Comparison of ENCODE assay signal across 9 cellular contexts in the genomic region with DNA sequence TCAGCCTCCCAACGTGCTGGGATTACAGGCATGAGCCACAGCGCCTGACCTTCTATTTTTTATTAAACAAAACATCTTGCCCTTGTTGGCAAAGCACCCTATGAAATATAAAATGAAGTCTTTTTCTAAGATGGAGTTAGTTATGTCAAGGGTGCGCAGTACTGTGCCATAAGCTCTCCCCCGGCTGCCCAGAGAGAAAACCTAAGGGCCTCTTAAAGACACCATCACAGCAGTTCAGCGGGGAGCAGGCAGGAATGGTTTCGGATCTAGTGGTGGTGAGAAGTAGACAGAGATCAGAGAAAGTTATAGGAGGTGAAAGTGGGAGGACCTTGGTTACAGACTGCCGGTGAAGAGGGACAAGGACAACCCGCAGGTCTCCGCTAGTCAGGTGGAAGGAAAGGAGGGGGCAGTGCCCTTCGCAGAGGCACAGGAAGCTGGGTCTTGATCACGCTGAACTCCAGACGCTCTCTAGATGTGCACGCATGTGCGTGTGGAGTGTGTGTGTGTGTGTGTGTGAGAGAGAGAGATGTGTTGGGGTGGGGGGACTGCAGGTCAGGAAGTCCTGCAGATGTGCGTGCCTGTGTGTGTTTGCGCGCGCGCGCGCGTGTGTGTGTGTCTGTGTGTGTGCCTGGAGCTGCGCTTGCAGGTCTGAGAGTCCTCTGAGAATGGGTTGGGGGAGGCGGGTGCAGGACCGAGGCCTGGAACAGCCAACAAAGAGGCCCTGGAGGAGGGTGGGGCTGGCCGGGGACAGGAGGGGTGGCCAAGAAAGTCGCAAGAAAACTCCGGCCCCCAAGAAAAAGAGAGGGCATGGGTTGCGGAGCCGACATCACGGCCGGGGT. TPM values are rescaled to one million over a fixed set of nuclear protein-coding genes. Genes with fewer than 3 reads are reported as not detected.
A peak's percentile ranks its signal among the peaks of the same experiment; 100 is the strongest.
DNase-seq lines count a peak whose midpoint lies in the region; ATAC-seq lines count a peak whose summit lies in the region.
"Had no signal": no experiment of that assay in that cellular context is flagged by ENCODE, and none has a peak within 500 bp of the region (broad histone marks: within the 10 kb centered on the region; RNA-seq: fewer than 3 reads in every experiment).

No MANE protein-coding gene starts in this region.

- peak overlapping the region; percentile 87 for H3K9ac ChIP-seq in mesenchymal stem cell (ENCODE audit: low read length)

- ATAC-seq in activated CD4-positive, alpha-beta T cell treated with anti-CD3 and anti-CD28 coated beads for 36 hours: peak; percentile 71
- no peak for ATAC-seq in GM21360 (IDR thresholded peaks at IDR 0.05; ENCODE audit: unreplicated experiment)

- H3K4me3 ChIP-seq in mesenchymal stem cell (ENCODE audit: insufficient read depth in 1 of 2, low read depth in 1 of 2, low read length in 2 of 2): peak overlapping the region; percentile 81 to 85

- H3K14ac ChIP-seq in mesenchymal stem cell (ENCODE audit: low read length in 2 of 2): peak overlapping the region in 1 of 2 experiments; percentile 13

- H2BK15ac ChIP-seq in mesenchymal stem cell (ENCODE audit: low read depth, poor library complexity, severe bottlenecking): peak overlapping the region; percentile 40

- H2AFZ ChIP-seq in mesenchymal stem cell (ENCODE audit: low read depth, low read length): peak overlapping the region; percentile 16

- H4K91ac ChIP-seq in mesenchymal stem cell (ENCODE audit: low read length): peak overlapping the region; percentile 77

- H3K27me3 Mint-ChIP-seq in activated CD4-positive, alpha-beta T cell treated with anti-CD3 and anti-CD28 coated beads for 36 hours: no peaks in the 10 kb centered on the region

- H3K27ac ChIP-seq in mesenchymal stem cell (ENCODE audit: low read length, poor library complexity, severe bottlenecking): peak overlapping the region; percentile 99
- H3K27ac ChIP-seq: 22Rv1 had no signal

- H2BK12ac ChIP-seq in mesenchymal stem cell (ENCODE audit: low read length in 2 of 2): peak overlapping the region in 1 of 2 experiments; percentile 23

- H3K36me3 Mint-ChIP-seq in activated CD4-positive, alpha-beta T cell treated with anti-CD3 and anti-CD28 coated beads for 36 hours (ENCODE audit: low read depth): peaks cover 17% of the 10 kb centered on the region

- peak overlapping the region; percentile 81 for H3K4me3 Mint-ChIP-seq in activated CD4-positive, alpha-beta T cell treated with anti-CD3 and anti-CD28 coated beads for 36 hours

- peak overlapping the region; percentile 85 to 96 for H3K18ac ChIP-seq in mesenchymal stem cell (ENCODE audit: low read depth in 1 of 2, low read length in 2 of 2)

- intact Hi-C loops in activated CD4-positive, alpha-beta T cell treated with anti-CD3 and anti-CD28 coated beads for 36 hours (cut with DNase I, micrococcal nuclease): loop anchor here (1.0 to 2.0 kb wide), 13 partner anchors 13 to 270 kb away; a partner anchor contains a TSS

- peak overlapping the region; percentile 77 for H2BK120ac ChIP-seq in mesenchymal stem cell (ENCODE audit: low read depth, low read length)

- peak; percentile 76 for DNase-seq in DMS 273 (lab: John Stamatoyannopoulos, UW; ENCODE audit: unreplicated experiment)
- no peak for DNase-seq in DMS 273 treated with DMSO at 0.1 percent for 48 hours (lab: John Stamatoyannopoulos, UW)
- DNase-seq in NCI-H1436 treated with DMSO at 0.1 percent for 48 hours (lab: John Stamatoyannopoulos, UW): peak; percentile 18
- DNase-seq in activated CD4-positive, alpha-beta T cell treated with anti-CD3 and anti-CD28 coated beads for 36 hours: peak; percentile 84
- peak; percentile 63 for DNase-seq in dermis blood vessel endothelial cell
- DNase-seq in mesenchymal stem cell: peak; percentile 90
- DNase-seq in stimulated activated CD8-positive, alpha-beta memory T cell treated with anti-CD3 and anti-CD28 coated beads, Interleukin-15, amount 100 ng/mL, for 48 hours (ENCODE audit: low read depth in 2 of 2): peak; percentile 46 to 53

- peak overlapping the region; percentile 75 to 88 for H3K4ac ChIP-seq in mesenchymal stem cell (ENCODE audit: low read depth in 1 of 2, low read length in 2 of 2)

- no peaks in the 10 kb centered on the region for H3K9me3 ChIP-seq in mesenchymal stem cell (ENCODE audit: control insufficient read depth, low read length)

- H3K27me3 ChIP-seq in mesenchymal stem cell (ENCODE audit: control insufficient read depth in 1 of 2, insufficient read depth in 1 of 2, low read length in 2 of 2): no peaks in the 10 kb centered on the region

- peaks cover 6% of the 10 kb centered on the region for H3K9me3 Mint-ChIP-seq in activated CD4-positive, alpha-beta T cell treated with anti-CD3 and anti-CD28 coated beads for 36 hours (ENCODE audit: low read depth)

- H3K4me1 Mint-ChIP-seq in activated CD4-positive, alpha-beta T cell treated with anti-CD3 and anti-CD28 coated beads for 36 hours: peaks cover 41% of the 10 kb centered on the region

- no peak overlapping the region for H3K23ac ChIP-seq in mesenchymal stem cell (ENCODE audit: low read length in 2 of 2)

- CTCF ChIA-PET in activated CD4-positive, alpha-beta T cell treated with anti-CD3 and anti-CD28 coated beads for 36 hours (lab: Charles Lee): interaction anchor here (0.6 to 3.3 kb wide), 11 partner anchors 8 to 330 kb away, joined by 3 to 16 read pairs (median 4); a partner anchor contains a TSS

- H3K36me3 ChIP-seq in mesenchymal stem cell (ENCODE audit: control insufficient read depth in 1 of 2, insufficient read depth in 2 of 2, low read depth in 1 of 2, low read length in 2 of 2): peaks cover 7 to 17% of the 10 kb centered on the region in 2 experiments

- peaks cover 35% of the 10 kb centered on the region for H3K4me1 ChIP-seq in mesenchymal stem cell (ENCODE audit: control insufficient read depth, insufficient read depth, low read depth, low read length)

- peak overlapping the region; percentile 95 for H3K27ac Mint-ChIP-seq in activated CD4-positive, alpha-beta T cell treated with anti-CD3 and anti-CD28 coated beads for 36 hours

- POLR2A ChIA-PET in activated CD4-positive, alpha-beta T cell treated with anti-CD3 and anti-CD28 coated beads for 36 hours (lab: Charles Lee): no interaction called here

- H3K79me1 ChIP-seq in mesenchymal stem cell (replicated peaks; ENCODE audit: low read length, poor library complexity, severe bottlenecking): no peaks in the 10 kb centered on the region

- H3K4me2 ChIP-seq in mesenchymal stem cell (ENCODE audit: low read length, poor library complexity, severe bottlenecking): peak overlapping the region; percentile 68

- peak overlapping the region; percentile 93 for H4K8ac ChIP-seq in mesenchymal stem cell (ENCODE audit: low read length)

- peak overlapping the region; percentile 63 for H2AK5ac ChIP-seq in mesenchymal stem cell (ENCODE audit: low read length, severe bottlenecking)

- peak overlapping the region; percentile 91 for H2BK5ac ChIP-seq in mesenchymal stem cell (ENCODE audit: low read depth, low read length, poor library complexity, severe bottlenecking)

- WGBS in mesenchymal stem cell: 13% methylated on average over 32 of the region's 32 CpGs

RNA-seq across cellular contexts. Expression of a gene that starts 0.7 kb away (rescaled TPM):
- 10 to 100 TPM; 53.7 to 59.7 TPM for total RNA-seq in activated CD4-positive, alpha-beta T cell treated with anti-CD3 and anti-CD28 coated beads for 36 hours
- total RNA-seq in dermis blood vessel endothelial cell: 23.3 and 31.6 TPM in 2 replicates
- polyA plus RNA-seq in mesenchymal stem cell (2013, experiment 1 of 2): 115 TPM
- polyA plus RNA-seq in mesenchymal stem cell (2013, experiment 2 of 2): 117 TPM

RNA-seq across cellular contexts. Expression of a gene that starts 24.5 kb away (rescaled TPM):
- under 1 TPM in 1 of 2 experiments, not detected in 1; 0.51 TPM for total RNA-seq in activated CD4-positive, alpha-beta T cell treated with anti-CD3 and anti-CD28 coated beads for 36 hours
- 0.34 TPM in 1 of 2 replicates, not detected in the other for total RNA-seq in dermis blood vessel endothelial cell
- not detected for polyA plus RNA-seq in mesenchymal stem cell (2013, experiment 1 of 2)
- not detected for polyA plus RNA-seq in mesenchymal stem cell (2013, experiment 2 of 2)

RNA-seq across cellular contexts. Expression of a gene that starts 37.5 kb away (rescaled TPM):
- total RNA-seq in activated CD4-positive, alpha-beta T cell treated with anti-CD3 and anti-CD28 coated beads for 36 hours: 10 to 100 TPM in 1 of 2 experiments, 1 to 10 TPM in 1; 6.4 to 11.8 TPM
- total RNA-seq in dermis blood vessel endothelial cell: 2.7 and 3.6 TPM in 2 replicates
- polyA plus RNA-seq in mesenchymal stem cell (2013, experiment 1 of 2): 1.8 TPM
- polyA plus RNA-seq in mesenchymal stem cell (2013, experiment 2 of 2): 1.5 TPM

RNA-seq across cellular contexts. Expression of a gene that starts 51.4 kb away (rescaled TPM):
- total RNA-seq in activated CD4-positive, alpha-beta T cell treated with anti-CD3 and anti-CD28 coated beads for 36 hours: 100 to 1,000 TPM in 1 of 2 experiments, 10 to 100 TPM in 1; 93.5 to 122 TPM
- total RNA-seq in dermis blood vessel endothelial cell: 75.6 and 102 TPM in 2 replicates
- 47.1 TPM for polyA plus RNA-seq in mesenchymal stem cell (2013, experiment 1 of 2)
- polyA plus RNA-seq in mesenchymal stem cell (2013, experiment 2 of 2): 49.9 TPM

RNA-seq across cellular contexts. Expression of a gene that starts 53.8 kb away (rescaled TPM):
- total RNA-seq in activated CD4-positive, alpha-beta T cell treated with anti-CD3 and anti-CD28 coated beads for 36 hours: 1 to 10 TPM; 3.8 to 6.4 TPM
- 41.0 and 46.5 TPM in 2 replicates for total RNA-seq in dermis blood vessel endothelial cell
- 12.5 TPM for polyA plus RNA-seq in mesenchymal stem cell (2013, experiment 1 of 2)
- 12.8 TPM for polyA plus RNA-seq in mesenchymal stem cell (2013, experiment 2 of 2)
